ENCODE assay signal across 20 cellular contexts in the genomic region with DNA sequence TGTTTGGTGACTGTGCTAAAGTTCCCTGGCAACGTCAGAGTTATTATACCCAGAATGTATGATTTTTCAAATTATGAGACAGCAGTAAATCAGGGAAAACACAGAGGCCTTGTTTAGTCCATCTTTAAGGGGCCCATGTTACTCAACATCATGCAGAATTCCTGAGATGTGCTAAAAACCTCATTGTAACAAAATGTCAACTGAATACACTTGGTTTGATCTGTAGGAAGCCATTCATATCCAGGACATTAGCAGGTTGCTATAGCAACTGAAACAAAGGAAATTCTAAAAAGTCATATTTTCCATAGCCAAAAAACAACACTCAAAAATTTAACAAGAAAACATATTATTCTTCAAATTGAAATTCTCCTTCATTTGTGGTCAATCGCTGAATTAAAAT. TPM values are rescaled to one million over a fixed set of nuclear protein-coding genes. Genes with fewer than 3 reads are reported as not detected.
A peak's percentile ranks its signal among the peaks of the same experiment; 100 is the strongest.
DNase-seq lines count a peak whose midpoint lies in the region; ATAC-seq, FAIRE-seq and TF ChIP-seq lines count a peak whose summit lies in the region.
"Had no signal": no experiment of that assay in that cellular context is flagged by ENCODE, and none has a peak within 500 bp of the region (broad histone marks: within the 10 kb centered on the region; RNA-seq: fewer than 3 reads in every experiment).

No MANE protein-coding gene starts in this region.

- no peak overlapping the region for H3K4me3 ChIP-seq in K562
- no peak overlapping the region for H3K4me3 ChIP-seq in heart left ventricle
- H3K4me3 ChIP-seq: BLaER1 treated with 17β-estradiol and CSF1 and Interleukin-3, amounts not matched to agents 10 nM and 100 nM; GM12878 had no signal

- no peak overlapping the region for H3K4me2 ChIP-seq in K562 (ENCODE audit: insufficient read depth, low read length)
- H3K4me2 ChIP-seq: BLaER1 treated with 17β-estradiol and CSF1 and Interleukin-3, amounts not matched to agents 10 nM and 100 nM had no signal

- intact Hi-C loops in K562 (cut with micrococcal nuclease) (no loop called here), heart left ventricle (cut with DNase I) (no loop called here)

- no peaks in the 10 kb centered on the region for H3K27me3 Mint-ChIP-seq in osteocyte (ENCODE audit: unreplicated experiment)
- H3K27me3 Mint-ChIP-seq in stimulated activated naive CD8-positive, alpha-beta T cell treated with anti-CD3 and anti-CD28 coated beads, Interleukin-15, amount 100 ng/mL, for 72 hours = peaks cover 20% of the 10 kb centered on the region

- H3K4me3 Mint-ChIP-seq in osteocyte (ENCODE audit: unreplicated experiment) = peak overlapping the region; percentile 7
- no peak overlapping the region for H3K4me3 Mint-ChIP-seq in stimulated activated naive CD8-positive, alpha-beta T cell treated with anti-CD3 and anti-CD28 coated beads, Interleukin-15, amount 100 ng/mL, for 72 hours
- H3K4me3 Mint-ChIP-seq: CD8-positive, alpha-beta memory T cell had no signal

- H3K4me1 ChIP-seq in K562 (replicated peaks in 1 of 2; ENCODE audit: control insufficient read depth in 2 of 2, insufficient read depth in 2 of 2, low read length in 2 of 2) (no peaks in the 10 kb centered on the region), heart left ventricle (peaks cover 0 to 41% (median 10%) of the 10 kb centered on the region in 12 donors)
- H3K4me1 ChIP-seq: BLaER1 treated with 17β-estradiol and CSF1 and Interleukin-3, amounts not matched to agents 10 nM and 100 nM had no signal

- no peak overlapping the region for H2AFZ ChIP-seq in K562 (ENCODE audit: low read depth, low read length)

- no peak for TF ChIP-seq POLR2A in K562 (conservative IDR thresholded peaks at IDR 0.05)
- no peak for TF ChIP-seq POLR2A in heart left ventricle (IDR thresholded peaks at IDR 0.05)

- H3K27ac Mint-ChIP-seq in osteocyte (ENCODE audit: unreplicated experiment) = peak overlapping the region; percentile 88
- H3K27ac Mint-ChIP-seq in stimulated activated naive CD8-positive, alpha-beta T cell treated with anti-CD3 and anti-CD28 coated beads, Interleukin-15, amount 100 ng/mL, for 72 hours = no peak overlapping the region
- H3K27ac Mint-ChIP-seq: CD8-positive, alpha-beta memory T cell had no signal

- DNase-seq in COLO829 (ENCODE audit: low spot score) (peak; percentile 61), K562 (ENCODE audit: extremely low read depth in 1 of 4, low spot score in 3 of 4) (no peak), foreskin melanocyte (peak; percentile 97), osteocyte (ENCODE audit: extremely low spot score, unreplicated experiment) (no peak), NCI-H2196 treated with DMSO at 0.1 percent for 48 hours (lab: John Stamatoyannopoulos, UW; ENCODE audit: unreplicated experiment) (no peak), NCI-H226 (no peak), heart left ventricle (no peak)
- no peak for DNase-seq in stimulated activated naive CD8-positive, alpha-beta T cell treated with anti-CD3 and anti-CD28 coated beads, Interleukin-15, amount 100 ng/mL, for 72 hours
- DNase-seq: CD8-positive, alpha-beta memory T cell; GDM1; KG1; NCI-H1436; NCI-H2029; NCI-H2171; NCI-H510A; NCI-H774 had no signal

- no peak overlapping the region for H3K9ac ChIP-seq in K562 (ENCODE audit: insufficient read depth in 1 of 2, low read depth in 2 of 2, low read length in 2 of 2)
- H3K9ac ChIP-seq: BLaER1 treated with 17β-estradiol and CSF1 and Interleukin-3, amounts not matched to agents 10 nM and 100 nM had no signal

- H3K9me3 Mint-ChIP-seq in osteocyte (ENCODE audit: unreplicated experiment) = no peaks in the 10 kb centered on the region
- H3K9me3 Mint-ChIP-seq in stimulated activated naive CD8-positive, alpha-beta T cell treated with anti-CD3 and anti-CD28 coated beads, Interleukin-15, amount 100 ng/mL, for 72 hours = no peaks in the 10 kb centered on the region
- H3K9me3 Mint-ChIP-seq: CD8-positive, alpha-beta memory T cell had no signal

- H3K79me2 ChIP-seq in K562 (ENCODE audit: control insufficient read depth, insufficient read depth, low read length) = no peaks in the 10 kb centered on the region

- no peak for TF ChIP-seq CTCF in K562 (IDR thresholded peaks at IDR 0.05 in 2 of 3, conservative IDR thresholded peaks at IDR 0.05 in 1 of 3; ENCODE audit: insufficient read depth in 2 of 3, low read depth in 1 of 3, low read length in 3 of 3)
- no peak for TF ChIP-seq CTCF in osteocyte (IDR thresholded peaks at IDR 0.05)
- TF ChIP-seq CTCF in heart left ventricle (IDR thresholded peaks at IDR 0.05) = no peak

- no peaks in the 10 kb centered on the region for H4K20me1 ChIP-seq in K562 (replicated peaks; ENCODE audit: control insufficient read depth, insufficient read depth, low read length)
- H4K20me1 ChIP-seq: BLaER1 treated with 17β-estradiol and CSF1 and Interleukin-3, amounts not matched to agents 10 nM and 100 nM had no signal

- no peaks in the 10 kb centered on the region for H3K9me1 ChIP-seq in K562 (ENCODE audit: control insufficient read depth, insufficient read depth, low read length)

- H3K36me3 Mint-ChIP-seq in osteocyte (ENCODE audit: unreplicated experiment) = peaks cover 84% of the 10 kb centered on the region
- H3K36me3 Mint-ChIP-seq: CD8-positive, alpha-beta memory T cell had no signal

- no peaks in the 10 kb centered on the region for H3K27me3 ChIP-seq in K562 (ENCODE audit: control insufficient read depth in 2 of 2, insufficient read depth in 2 of 2, low read length in 2 of 2)
- no peaks in the 10 kb centered on the region for H3K27me3 ChIP-seq in heart left ventricle
- H3K27me3 ChIP-seq: BLaER1 treated with 17β-estradiol and CSF1 and Interleukin-3, amounts not matched to agents 10 nM and 100 nM had no signal

- CTCF ChIA-PET in K562 (lab: Yijun Ruan, JAX; ENCODE audit: low intra/inter-chr PET ratio) = no interaction called here

- peaks cover 82% of the 10 kb centered on the region for H3K4me1 Mint-ChIP-seq in osteocyte (ENCODE audit: unreplicated experiment)
- no peaks in the 10 kb centered on the region for H3K4me1 Mint-ChIP-seq in stimulated activated naive CD8-positive, alpha-beta T cell treated with anti-CD3 and anti-CD28 coated beads, Interleukin-15, amount 100 ng/mL, for 72 hours
- H3K4me1 Mint-ChIP-seq: CD8-positive, alpha-beta memory T cell had no signal

- 0% methylated on average over 2 of the region's 2 CpGs for WGBS in K562 (ENCODE audit: insufficient coverage, low coverage, missing lambda C conversion rate)
- WGBS in heart left ventricle, 4 donors = 57 to 68% (median 66%) methylated on average over 2 of the region's 2 CpGs

- H3K9me3 ChIP-seq in K562 (replicated peaks; ENCODE audit: control insufficient read depth, insufficient read depth, low read depth, low read length) (no peaks in the 10 kb centered on the region), heart left ventricle (no peaks in the 10 kb centered on the region)
- H3K9me3 ChIP-seq: BLaER1 treated with 17β-estradiol and CSF1 and Interleukin-3, amounts not matched to agents 10 nM and 100 nM had no signal

- TF ChIP-seq RAD21 in K562 (CRISPR knock-in tag; conservative IDR thresholded peaks at IDR 0.05 in 1 of 2, IDR thresholded peaks at IDR 0.05 in 1 of 2) = no peak

- in situ Hi-C loops in K562 (cut with MboI) = no loop called here

- BruUV-seq in K562 (replicated peaks; lab: Mats Ljungman, UMichigan) = no TSS peak

- POLR2A ChIA-PET in K562 (lab: Yijun Ruan, JAX) = no interaction called here

- H3K27ac ChIP-seq in K562 (ENCODE audit: extremely low read depth, low read depth, low read length) (no peak overlapping the region), heart left ventricle (no peak overlapping the region)
- H3K27ac ChIP-seq: BLaER1 treated with 17β-estradiol and CSF1 and Interleukin-3, amounts not matched to agents 10 nM and 100 nM; RWPE1 had no signal

- ATAC-seq in K562 (no peak), heart left ventricle (no peak)
- no peak for ATAC-seq in stimulated activated naive CD8-positive, alpha-beta T cell treated with anti-CD3 and anti-CD28 coated beads, Interleukin-15, amount 100 ng/mL, for 72 hours
- ATAC-seq: GM12878 had no signal

- H3K36me3 ChIP-seq in K562 (ENCODE audit: control insufficient read depth, insufficient read depth, low read length) = no peaks in the 10 kb centered on the region
- peaks cover 0 to 15% (median 0%) of the 10 kb centered on the region in 9 donors for H3K36me3 ChIP-seq in heart left ventricle
- H3K36me3 ChIP-seq: BLaER1 treated with 17β-estradiol and CSF1 and Interleukin-3, amounts not matched to agents 10 nM and 100 nM had no signal

- TF ChIP-seq EP300 in K562 (IDR thresholded peaks at IDR 0.05; ENCODE audit: low read length) = no peak

- no peak for FAIRE-seq in K562 (lab: Jason Lieb, UNC)
- FAIRE-seq: A204.1, GM12878 had no signal

TF ChIP-seq in K562, 482 proteins besides CTCF, POLR2A, EP300 and RAD21:
- TF ChIP-seq RFX1 (IDR thresholded peaks at IDR 0.05) (peak; percentile 61), FIP1L1 (IDR thresholded peaks at IDR 0.05; ENCODE audit: low read depth, low read length, poor library complexity, severe bottlenecking) (no peak)

RNA-seq across cellular contexts. Expression of gene COL12A1, which starts 35.2 kb away (rescaled TPM):
- total RNA-seq in K562 (2011; cell fraction: chromatin; rRNA removed; ENCODE audit: low replicate concordance) = 0.18 TPM in 1 of 2 replicates, not detected in the other
- total RNA-seq in K562 (2011; cell fraction: nucleolus; rRNA removed) = not detected in 2 replicates
- not detected in 2 replicates for total RNA-seq in K562 (2011; cell fraction: nucleoplasm; rRNA removed)
- total RNA-seq in K562 (2014; rRNA removed) (not detected in 2 replicates), K562 (2014; rRNA removed; fragmentation: Illumina TruSeq; extraction: Trizol) (not detected in 2 replicates), K562 (2015; rRNA removed; fragmentation: Illumina TruSeq; extraction: Trizol) (not detected in 2 replicates), K562 (2021) (0.11 and 0.20 TPM in 2 replicates), osteocyte (2,335 and 2,423 TPM in 2 replicates), heart left ventricle (10 to 100 TPM in 8 of 9 donors, 1 to 10 TPM in 1; 9.4 to 26.8 (median 24.0) TPM)
- polyA plus RNA-seq in K562 (2011; rRNA removed) (0.01 TPM in 1 of 2 replicates, not detected in the other), K562 (2014; fragmentation: Illumina TruSeq; extraction: Trizol) (not detected in 2 replicates), K562 (2014; fragmentation: Nextera tagmentation; extraction: Ambion mirVana) (not detected), K562 (2014; rRNA removed) (0.01 TPM in 1 of 2 replicates, not detected in the other), heart left ventricle (1 to 10 TPM; 3.1 to 4.7 TPM)
- polyA plus RNA-seq in K562 (2011; cell fraction: cytosol; rRNA removed) = 0.01 TPM in 1 of 2 replicates, not detected in the other
- polyA plus RNA-seq in K562 (2011; cell fraction: nucleus; rRNA removed) = 0.04 and 0.08 TPM in 2 replicates
- polyA plus RNA-seq in K562 (2012) = 0.01 TPM in 1 of 2 replicates, not detected in the other
- polyA minus RNA-seq in K562 (2011; rRNA and poly(A)+ RNA removed) = 0.27 TPM in 1 of 2 replicates, not detected in the other
- polyA minus RNA-seq in K562 (2011; cell fraction: cytosol; rRNA and poly(A)+ RNA removed) = 1.5 and 1.8 TPM in 2 replicates
- 0.22 and 0.27 TPM in 2 replicates for polyA minus RNA-seq in K562 (2011; cell fraction: nucleus; rRNA and poly(A)+ RNA removed)
- total RNA-seq: CD8-positive, alpha-beta memory T cell had no signal
- polyA plus RNA-seq: CD8-positive, alpha-beta memory T cell had no signal

Comparison
In these comparisons a context has a peak if more than half of its experiments do, and no peak if none do; other contexts are left out.
1. DNase-seq: peak in COLO829 (single experiment) and foreskin melanocyte (single experiment); none in K562 (0 of 4), osteocyte (single experiment), NCI-H2196 treated with DMSO at 0.1 percent for 48 hours (single experiment), stimulated activated naive CD8-positive, alpha-beta T cell treated with anti-CD3 and anti-CD28 coated beads, Interleukin-15, amount 100 ng/mL, for 72 hours (0 of 2), NCI-H226 (single experiment) and heart left ventricle (0 of 5).
2. RNA of gene COL12A1, which starts 35.2 kb away (total RNA-seq): 2,335 to 2,423 TPM in osteocyte; 9.4 to 26.8 TPM in heart left ventricle and 0.11 to 0.20 TPM in K562; every median in the first group is over 10 times any median in the second.